In the genomic region with DNA sequence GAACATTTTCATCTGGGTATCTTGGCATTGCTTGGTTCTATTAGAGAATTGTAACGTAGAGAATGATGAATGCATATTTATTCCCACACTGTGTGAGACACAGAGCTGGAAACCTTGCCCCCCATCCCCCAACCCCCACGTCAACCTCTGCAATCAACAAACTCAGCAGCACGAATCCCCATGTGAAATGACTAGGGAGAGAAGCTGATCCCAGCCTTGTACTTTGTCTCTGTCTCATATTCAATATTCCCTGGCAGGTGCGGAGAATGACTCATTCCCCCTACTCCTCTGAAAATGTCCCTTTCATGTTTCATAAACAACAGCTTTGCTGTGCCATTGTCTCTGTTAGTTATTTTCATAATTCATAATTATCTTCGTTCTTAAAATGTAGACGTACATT, we compare ENCODE assay signal across 16 cellular contexts.
"Had no signal": no experiment of that assay in that cellular context is flagged by ENCODE, and none has a peak within 500 bp of the region (broad histone marks: within the 10 kb centered on the region; RNA-seq: fewer than 3 reads in every experiment).

No MANE protein-coding gene starts in this region.

- ATAC-seq: activated CD4-positive, alpha-beta T cell treated with anti-CD3 and anti-CD28 coated beads for 36 hours; left ventricle myocardium superior; naive thymus-derived CD8-positive, alpha-beta T cell; psoas muscle; right cardiac atrium had no signal

- H3K27me3 ChIP-seq: esophagus muscularis mucosa, ovary, tibial nerve, uterus had no signal

- H3K36me3 ChIP-seq: esophagus muscularis mucosa, ovary, tibial nerve, uterus had no signal

- H3K4me3 ChIP-seq: esophagus muscularis mucosa, ovary, psoas muscle, tibial nerve, uterus had no signal

- H3K27ac ChIP-seq: esophagus muscularis mucosa, ovary, psoas muscle, tibial nerve, uterus had no signal

- H3K27me3 Mint-ChIP-seq: activated CD4-positive, alpha-beta T cell treated with anti-CD3 and anti-CD28 coated beads for 36 hours; activated naive CD8-positive, alpha-beta T cell; dendritic cell treated with granulocyte-macrophage colony-stimulating factor and Interleukin-4, amounts not matched to agents 40 ng/mL and 50 ng/mL, for 4 days; naive thymus-derived CD8-positive, alpha-beta T cell; stimulated activated naive CD8-positive, alpha-beta T cell treated with anti-CD3 and anti-CD28 coated beads, Interleukin-15, Interleukin-2, amounts not matched to agents 100 ng/mL and 50 ng/mL, for 24 hours had no signal

- H3K4me3 Mint-ChIP-seq: activated CD4-positive, alpha-beta T cell treated with anti-CD3 and anti-CD28 coated beads for 36 hours; activated naive CD8-positive, alpha-beta T cell; dendritic cell treated with granulocyte-macrophage colony-stimulating factor and Interleukin-4, amounts not matched to agents 40 ng/mL and 50 ng/mL, for 4 days; naive thymus-derived CD8-positive, alpha-beta T cell; stimulated activated naive CD8-positive, alpha-beta T cell treated with anti-CD3 and anti-CD28 coated beads, Interleukin-15, Interleukin-2, amounts not matched to agents 100 ng/mL and 50 ng/mL, for 24 hours had no signal

- H3K9me3 ChIP-seq: ovary, psoas muscle had no signal

- DNase-seq: activated CD4-positive, alpha-beta T cell treated with anti-CD3 and anti-CD28 coated beads for 36 hours; activated CD4-positive, alpha-beta T cell treated with anti-CD3 and anti-CD28 coated beads, Interleukin-2, amount 50 U/mL, for 48 hours; activated T-cell treated with anti-CD3 and anti-CD28 coated beads for 4 hours; effector CD8-positive, alpha-beta T cell; left ventricle myocardium superior; mesenchymal stem cell; naive thymus-derived CD8-positive, alpha-beta T cell; ovary; psoas muscle; right cardiac atrium; uterus had no signal

- H3K27ac Mint-ChIP-seq: activated CD4-positive, alpha-beta T cell treated with anti-CD3 and anti-CD28 coated beads for 36 hours; activated naive CD8-positive, alpha-beta T cell; dendritic cell treated with granulocyte-macrophage colony-stimulating factor and Interleukin-4, amounts not matched to agents 40 ng/mL and 50 ng/mL, for 4 days; naive thymus-derived CD8-positive, alpha-beta T cell; stimulated activated naive CD8-positive, alpha-beta T cell treated with anti-CD3 and anti-CD28 coated beads, Interleukin-15, Interleukin-2, amounts not matched to agents 100 ng/mL and 50 ng/mL, for 24 hours had no signal

- H3K4me1 ChIP-seq: psoas muscle, tibial nerve, uterus had no signal
